9 cellular contexts compared by ENCODE assay signal in the genomic region with DNA sequence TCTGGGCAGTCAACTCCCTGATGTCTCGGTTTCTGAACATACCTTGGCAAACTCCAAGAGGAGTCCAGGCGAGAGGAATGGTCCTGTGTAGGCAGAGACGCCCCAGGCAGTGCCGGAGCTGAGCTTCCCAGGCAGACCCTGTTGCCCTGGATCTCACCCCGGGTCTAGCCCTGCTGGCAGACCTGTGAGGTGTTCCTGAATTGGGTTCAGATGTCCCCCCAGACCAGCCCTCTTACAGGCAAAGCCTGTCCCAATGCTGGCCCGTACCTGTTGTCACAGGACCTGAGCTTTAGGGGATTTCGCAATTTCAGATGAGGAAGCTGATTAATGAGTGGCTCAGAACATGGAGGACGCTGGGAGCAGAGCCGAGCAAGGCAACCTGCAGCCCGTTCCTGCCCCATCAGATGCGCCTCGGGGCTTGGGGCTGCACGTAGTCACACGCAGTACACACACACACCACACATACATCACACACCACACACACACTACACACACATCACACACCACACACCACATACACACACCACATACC. TPM values are rescaled to one million over a fixed set of nuclear protein-coding genes. Genes with fewer than 3 reads are reported as not detected.
DNase-seq lines count a peak whose midpoint lies in the region; ATAC-seq and TF ChIP-seq lines count a peak whose summit lies in the region.
"Had no signal": no experiment of that assay in that cellular context is flagged by ENCODE, and none has a peak within 500 bp of the region (broad histone marks: within the 10 kb centered on the region; RNA-seq: fewer than 3 reads in every experiment).

No MANE protein-coding gene starts in this region.

- no peak for ATAC-seq in HG03039 (IDR thresholded peaks at IDR 0.05; ENCODE audit: unreplicated experiment)

- H3K4me3 ChIP-seq in Karpas-422 (ENCODE audit: low read length), result no peak overlapping the region
- H3K4me3 ChIP-seq in fibroblast of mammary gland (ENCODE audit: control insufficient read depth, low read depth, low read length), result no peak overlapping the region
- H3K4me3 ChIP-seq: adrenal gland had no signal

- TF ChIP-seq CTCF in C4-2B (conservative IDR thresholded peaks at IDR 0.05) (no peak), fibroblast of mammary gland (conservative IDR thresholded peaks at IDR 0.05; ENCODE audit: control insufficient read depth, insufficient read depth, low read depth, low read length) (no peak)

- no peaks in the 10 kb centered on the region for H4K20me1 ChIP-seq in Karpas-422 (ENCODE audit: insufficient read depth, low read depth, low read length)

- no peaks in the 10 kb centered on the region for H3K9me2 ChIP-seq in Karpas-422 (replicated peaks; ENCODE audit: insufficient read depth, low read length)

- no peaks in the 10 kb centered on the region for H3K79me2 ChIP-seq in Karpas-422 (ENCODE audit: low read length)

- H3K9ac ChIP-seq in Karpas-422 (ENCODE audit: low read length), result no peak overlapping the region

- H3K36me3 ChIP-seq in Karpas-422 (ENCODE audit: insufficient read depth, low read length), result no peaks in the 10 kb centered on the region
- H3K36me3 ChIP-seq: adrenal gland had no signal

- no peak overlapping the region for H2AFZ ChIP-seq in Karpas-422 (ENCODE audit: low read length)

- no peak overlapping the region for H3K4me2 ChIP-seq in Karpas-422 (ENCODE audit: low read depth, low read length, poor library complexity, severe bottlenecking)

- H3K27me3 ChIP-seq in Karpas-422 (ENCODE audit: low read length), result no peaks in the 10 kb centered on the region

- H3K4me1 ChIP-seq in Karpas-422 (ENCODE audit: low read length), result no peaks in the 10 kb centered on the region
- H3K4me1 ChIP-seq: adrenal gland had no signal

- DNase-seq in Karpas-422 (peak; percentile 56), fibroblast of mammary gland (ENCODE audit: low read depth) (peak; percentile 34), globus pallidus (ENCODE audit: low spot score) (no peak), C1 segment of cervical spinal cord (lab: John Stamatoyannopoulos, UW) (no peak)
- DNase-seq in activated CD4-positive, alpha-beta T cell treated with anti-CD3 and anti-CD28 coated beads, Interleukin-2, amount 50 U/mL, for 1 hour, result peak; percentile 44
- peak; percentile 43 to 50 for DNase-seq in stimulated activated CD4-positive, alpha-beta T cell treated with anti-CD3 and anti-CD28 coated beads, Interleukin-4, amount 100 ng/mL, for 48 hours (ENCODE audit: low read depth in 2 of 2)

- H3K27ac ChIP-seq in C4-2B (peak overlapping the region; percentile 47), Karpas-422 (ENCODE audit: low read length) (no peak overlapping the region)
- H3K27ac ChIP-seq: adrenal gland had no signal

- no peaks in the 10 kb centered on the region for H3K9me3 ChIP-seq in Karpas-422 (ENCODE audit: low read length)
- H3K9me3 ChIP-seq: adrenal gland had no signal

RNA-seq across cellular contexts. Expression of a gene that starts 38.5 kb away (rescaled TPM):
- total RNA-seq in Karpas-422 (2014; rRNA removed; shearing (Covaris generic); ENCODE audit: low replicate concordance), result not detected in 2 replicates

Comparison
In these comparisons a context has a peak if more than half of its experiments do, and no peak if none do; other contexts are left out.
1. DNase-seq: peak in Karpas-422 (single experiment), activated CD4-positive, alpha-beta T cell treated with anti-CD3 and anti-CD28 coated beads, Interleukin-2, amount 50 U/mL, for 1 hour (single experiment), fibroblast of mammary gland (single experiment) and stimulated activated CD4-positive, alpha-beta T cell treated with anti-CD3 and anti-CD28 coated beads, Interleukin-4, amount 100 ng/mL, for 48 hours (2 of 2); none in globus pallidus (single experiment) and C1 segment of cervical spinal cord (0 of 14).